Comparison of ENCODE assay signal across 21 cellular contexts in genomic region chr11:111391328-111392124, GRCh38. TPM values are rescaled to one million over a fixed set of nuclear protein-coding genes. Genes with fewer than 3 reads are reported as not detected.
"Had no signal": no experiment of that assay in that cellular context is flagged by ENCODE, and none has a peak within 500 bp of the region (broad histone marks: within the 10 kb centered on the region; RNA-seq: fewer than 3 reads in every experiment).

No MANE protein-coding gene starts in this region.

- H3K9me3 ChIP-seq: breast epithelium, upper lobe of right lung had no signal

- H3K27me3 ChIP-seq: breast epithelium, upper lobe of right lung had no signal

- H3K4me3 ChIP-seq: breast epithelium, coronary artery, upper lobe of right lung had no signal

- H3K4me3 Mint-ChIP-seq: activated CD4-positive, alpha-beta T cell treated with anti-CD3 and anti-CD28 coated beads, Interleukin-2, amount 10 ng/mL, durations not matched to agents 24 days and 14 days; activated CD8-positive, alpha-beta T cell treated with anti-CD3 and anti-CD28 coated beads, Interleukin-2, amount 10 ng/mL, durations not matched to agents 7 days and 5 days; stimulated activated naive CD8-positive, alpha-beta T cell treated with anti-CD3 and anti-CD28 coated beads, Interleukin-15, amount 100 ng/mL, for 72 hours had no signal

- H3K27ac Mint-ChIP-seq: activated CD4-positive, alpha-beta T cell treated with anti-CD3 and anti-CD28 coated beads, Interleukin-2, amount 10 ng/mL, durations not matched to agents 24 days and 14 days; activated CD8-positive, alpha-beta T cell treated with anti-CD3 and anti-CD28 coated beads, Interleukin-2, amount 10 ng/mL, durations not matched to agents 7 days and 5 days; stimulated activated naive CD8-positive, alpha-beta T cell treated with anti-CD3 and anti-CD28 coated beads, Interleukin-15, amount 100 ng/mL, for 72 hours had no signal

- H3K4me1 ChIP-seq: upper lobe of right lung had no signal

- DNase-seq: activated CD4-positive, alpha-beta T cell treated with anti-CD3 and anti-CD28 coated beads, Interleukin-2, amount 10 ng/mL, durations not matched to agents 24 days and 14 days; activated CD8-positive, alpha-beta T cell treated with anti-CD3 and anti-CD28 coated beads, Interleukin-2, amount 10 ng/mL, durations not matched to agents 7 days and 5 days; activated effector memory CD4-positive, alpha-beta T cell treated with Interleukin-2 at 50 U/mL for 16 hours; activated naive CD4-positive, alpha-beta T cell treated with anti-CD3 and anti-CD28 coated beads, Interleukin-2, amount 50 U/mL, for 16 hours; activated T-cell treated with anti-CD3 and anti-CD28 coated beads, Interleukin-2, amount 50 U/mL, for 48 hours; head of caudate nucleus; kidney; mammary epithelial cell; occipital lobe; stimulated activated CD4-positive, alpha-beta T cell treated with anti-CD3 and anti-CD28 coated beads, Interleukin-12 subunit alpha, Interleukin-12 subunit beta, amount 100 ng/mL, for 4 hours; stimulated activated CD4-positive, alpha-beta T cell treated with anti-CD3 and anti-CD28 coated beads, Interleukin-1b, Interleukin-23, amount 100 ng/mL, for 48 hours; stimulated activated naive CD8-positive, alpha-beta T cell treated with anti-CD3 and anti-CD28 coated beads, Interleukin-15, amount 100 ng/mL, for 72 hours; T1000; upper lobe of right lung had no signal

- H3K36me3 ChIP-seq: breast epithelium, upper lobe of right lung had no signal

- H3K27ac ChIP-seq: breast epithelium, coronary artery, upper lobe of right lung had no signal

- H3K27me3 Mint-ChIP-seq: activated CD4-positive, alpha-beta T cell treated with anti-CD3 and anti-CD28 coated beads, Interleukin-2, amount 10 ng/mL, durations not matched to agents 24 days and 14 days; stimulated activated naive CD8-positive, alpha-beta T cell treated with anti-CD3 and anti-CD28 coated beads, Interleukin-15, amount 100 ng/mL, for 72 hours had no signal

- ATAC-seq: activated CD8-positive, alpha-beta T cell treated with anti-CD3 and anti-CD28 coated beads, Interleukin-2, amount 10 ng/mL, durations not matched to agents 7 days and 5 days; left lobe of liver; stimulated activated naive CD8-positive, alpha-beta T cell treated with anti-CD3 and anti-CD28 coated beads, Interleukin-15, amount 100 ng/mL, for 72 hours; upper lobe of right lung had no signal

RNA-seq across cellular contexts. Expression of gene POU2AF1, which starts 12.5 kb away (rescaled TPM):
- total RNA-seq: astrocyte, epithelial cell of proximal tubule, frontal cortex, occipital lobe had no signal
- polyA plus RNA-seq: neural cell had no signal
